ENCODE assay signal across 21 cellular contexts in genomic region chr5:169185626-169186025, GRCh38.
A peak's percentile ranks its signal among the peaks of the same experiment; 100 is the strongest.
DNase-seq lines count a peak whose midpoint lies in the region; TF ChIP-seq lines count a peak whose summit lies in the region.
"Had no signal": no experiment of that assay in that cellular context is flagged by ENCODE, and none has a peak within 500 bp of the region (broad histone marks: within the 10 kb centered on the region; RNA-seq: fewer than 3 reads in every experiment).

No MANE protein-coding gene starts in this region.

- no peaks in the 10 kb centered on the region for H3K9me3 Mint-ChIP-seq in Caco-2 (ENCODE audit: unreplicated experiment)
- H3K9me3 Mint-ChIP-seq: CD4-positive, CD25-positive, alpha-beta regulatory T cell; GM23338 had no signal

- H3K27ac ChIP-seq in GM23248 (no peak overlapping the region), parathyroid adenoma (no peak overlapping the region), mammary epithelial cell (ENCODE audit: insufficient read depth, low read depth, low read length) (no peak overlapping the region)
- H3K27ac ChIP-seq: PC-9, RWPE1, SJCRH30 had no signal

- dilution Hi-C loops in mammary epithelial cell (cut with HindIII; ENCODE audit: low sequenced_read_pairs): no loop called here

- H4K20me1 ChIP-seq in GM23248 (ENCODE audit: insufficient read depth): no peaks in the 10 kb centered on the region
- H4K20me1 ChIP-seq in mammary epithelial cell (ENCODE audit: insufficient read depth, low read length): no peaks in the 10 kb centered on the region

- H3K4me3 Mint-ChIP-seq in Caco-2 (ENCODE audit: unreplicated experiment): no peak overlapping the region
- H3K4me3 Mint-ChIP-seq: CD4-positive, CD25-positive, alpha-beta regulatory T cell; GM23338 had no signal

- H3K4me1 Mint-ChIP-seq in Caco-2 (ENCODE audit: low read depth, unreplicated experiment): peaks cover 13% of the 10 kb centered on the region
- H3K4me1 Mint-ChIP-seq: CD4-positive, CD25-positive, alpha-beta regulatory T cell had no signal

- in situ Hi-C loops in GM23248 (cut with MboI): no loop called here
- in situ Hi-C loops in mammary epithelial cell (cut with MboI; ENCODE audit: low sequenced_read_pairs in 2 of 2): no loop called here

- TF ChIP-seq CTCF in Caco-2 (IDR thresholded peaks at IDR 0.05; ENCODE audit: insufficient read depth in 1 of 2, low read depth in 1 of 2, low read length in 1 of 2, severe bottlenecking in 1 of 2, unreplicated experiment in 1 of 2) (no peak), parathyroid adenoma (IDR thresholded peaks at IDR 0.05) (no peak), mammary epithelial cell (conservative IDR thresholded peaks at IDR 0.05 in 1 of 2, IDR thresholded peaks at IDR 0.05 in 1 of 2; ENCODE audit: extremely low read depth in 1 of 2, insufficient read depth in 1 of 2, low read depth in 1 of 2, low read length in 2 of 2) (no peak)

- H3F3A ChIP-seq in GM23248 (ENCODE audit: insufficient read depth): peaks cover 26% of the 10 kb centered on the region

- H3K9me2 ChIP-seq in GM23248 (ENCODE audit: insufficient read depth): no peaks in the 10 kb centered on the region

- H2AFZ ChIP-seq in GM23248 (no peak overlapping the region), parathyroid adenoma (no peak overlapping the region), mammary epithelial cell (ENCODE audit: low read depth, low read length) (no peak overlapping the region)
- H2AFZ ChIP-seq: GM23338, PC-9 had no signal

- H3K9ac ChIP-seq in GM23248 (no peak overlapping the region), parathyroid adenoma (no peak overlapping the region), mammary epithelial cell (ENCODE audit: insufficient read depth, low read length) (no peak overlapping the region)

- H3K79me2 ChIP-seq in GM23248 (ENCODE audit: insufficient read depth): 0 out of 2 replicates have a peak, but pooled peaks cover 19% of the 10 kb centered on the region
- peaks cover 56% of the 10 kb centered on the region for H3K79me2 ChIP-seq in parathyroid adenoma
- H3K79me2 ChIP-seq in mammary epithelial cell (ENCODE audit: insufficient read depth, low read length): no peaks in the 10 kb centered on the region

- H3K4me3 ChIP-seq in Caco-2 (ENCODE audit: low read depth, low read length) (no peak overlapping the region), GM23248 (no peak overlapping the region), parathyroid adenoma (ENCODE audit: low read depth, low read length) (no peak overlapping the region), mammary epithelial cell (replicated peaks in 1 of 3; ENCODE audit: insufficient read depth in 1 of 3, low read depth in 2 of 3, low read length in 3 of 3) (no peak overlapping the region)
- H3K4me3 ChIP-seq: GM12878, GM23338, PC-9, SJCRH30 had no signal

- H3K36me3 ChIP-seq in Caco-2 (ENCODE audit: control insufficient read depth, insufficient read depth, low read length) (no peaks in the 10 kb centered on the region), GM23248 (ENCODE audit: low read depth) (no peaks in the 10 kb centered on the region), parathyroid adenoma (ENCODE audit: control insufficient read depth, insufficient read depth, low read length) (no peaks in the 10 kb centered on the region), mammary epithelial cell (ENCODE audit: insufficient read depth, low read length) (no peaks in the 10 kb centered on the region)
- H3K36me3 ChIP-seq: BE2C, SJCRH30 had no signal

- POLR2A ChIA-PET in Caco-2 (lab: Charles Lee): interaction anchor here (1.1 kb wide), 1 partner anchor 33 kb away, joined by 3 read pairs; no protein-coding TSS in a partner anchor

- H3K4me2 ChIP-seq in GM23248 (ENCODE audit: unreplicated experiment) (no peak overlapping the region), parathyroid adenoma (ENCODE audit: low read length) (peak overlapping the region; percentile 11), mammary epithelial cell (ENCODE audit: insufficient read depth, low read depth, low read length) (no peak overlapping the region)
- H3K4me2 ChIP-seq: GM23338, PC-9 had no signal

- CTCF ChIA-PET in Caco-2 (lab: Charles Lee) (interaction anchor here (0.8 kb wide), 1 partner anchor 38 kb away, joined by 4 read pairs; no protein-coding TSS in a partner anchor), mammary epithelial cell (lab: Charles Lee; ENCODE audit: low non-redundant PET) (no interaction called here)

- intact Hi-C loops in Caco-2 (cut with micrococcal nuclease; ENCODE audit: unreplicated experiment): loop anchor here (1.0 to 2.0 kb wide), 2 partner anchors 34 to 87 kb away; no protein-coding TSS in a partner anchor
- intact Hi-C loops in mammary epithelial cell (cut with micrococcal nuclease): no loop called here

- 70 to 74% methylated on average over 3 of the region's 3 CpGs for WGBS in GM23248 (ENCODE audit: low coverage in 1 of 2, low lambda C conversion rate in 2 of 2, missing lambda C conversion rate in 2 of 2), 2 experiments
- WGBS in mammary epithelial cell (ENCODE audit: low coverage, missing lambda C conversion rate): 100% methylated on average over 3 of the region's 3 CpGs

- H3K4me1 ChIP-seq in Caco-2 (peaks cover 17% of the 10 kb centered on the region), GM23248 (ENCODE audit: insufficient read depth) (peaks cover 40% of the 10 kb centered on the region), parathyroid adenoma (peaks cover 18% of the 10 kb centered on the region), mammary epithelial cell (ENCODE audit: insufficient read depth, low read length) (peaks cover 19% of the 10 kb centered on the region)
- H3K4me1 ChIP-seq: SJCRH30 had no signal

- peak overlapping the region; percentile 85 for H3K27ac Mint-ChIP-seq in Caco-2 (ENCODE audit: unreplicated experiment)
- H3K27ac Mint-ChIP-seq: CD4-positive, CD25-positive, alpha-beta regulatory T cell; GM23338 had no signal

- DNase-seq in Caco-2 (peak in 1 of 2 experiments; percentile 19), GM23248 (peak; percentile 43), fibroblast of gingiva (ENCODE audit: low read depth) (peak; percentile 17), NK-92 (lab: John Stamatoyannopoulos, UW; ENCODE audit: unreplicated experiment) (no peak), mammary epithelial cell (no peak)
- DNase-seq in activated T-cell treated with anti-CD3 and anti-CD28 coated beads, Interleukin-2, amount 50 U/mL, for 1 hour: no peak
- DNase-seq: BE2C; CD4-positive, CD25-positive, alpha-beta regulatory T cell; COR-L47; GF-D8; NCI-H1092 treated with DMSO at 0.1 percent for 48 hours; NCI-H2081; NCI-H524; NCI-H82; PC-9; SJCRH30; SW 1271 had no signal

- H3K36me3 Mint-ChIP-seq in Caco-2 (ENCODE audit: insufficient read depth, unreplicated experiment): no peaks in the 10 kb centered on the region
- H3K36me3 Mint-ChIP-seq: CD4-positive, CD25-positive, alpha-beta regulatory T cell had no signal

- H3K9me3 ChIP-seq in Caco-2: no peaks in the 10 kb centered on the region
- no peaks in the 10 kb centered on the region for H3K9me3 ChIP-seq in GM23248 (ENCODE audit: low read depth)
- H3K9me3 ChIP-seq in parathyroid adenoma (ENCODE audit: control insufficient read depth, low read length): no peaks in the 10 kb centered on the region
- no peaks in the 10 kb centered on the region for H3K9me3 ChIP-seq in mammary epithelial cell (replicated peaks; ENCODE audit: insufficient read depth, low read length)
- H3K9me3 ChIP-seq: BE2C, SJCRH30 had no signal

- no peaks in the 10 kb centered on the region for H3K27me3 ChIP-seq in Caco-2 (replicated peaks; ENCODE audit: control insufficient read depth, insufficient read depth, low read length)
- H3K27me3 ChIP-seq in GM23248 (replicated peaks; ENCODE audit: insufficient read depth): no peaks in the 10 kb centered on the region
- H3K27me3 ChIP-seq in parathyroid adenoma (ENCODE audit: control insufficient read depth, insufficient read depth, low read length): no peaks in the 10 kb centered on the region
- H3K27me3 ChIP-seq in mammary epithelial cell (ENCODE audit: insufficient read depth, low read length): no peaks in the 10 kb centered on the region
- H3K27me3 ChIP-seq: BE2C had no signal

- BruUV-seq in Caco-2 (replicated peaks; lab: Mats Ljungman, UMichigan) (no TSS peak), mammary epithelial cell (replicated peaks; lab: Mats Ljungman, UMichigan) (no TSS peak)

- no peaks in the 10 kb centered on the region for H3K27me3 Mint-ChIP-seq in Caco-2 (ENCODE audit: insufficient read depth, unreplicated experiment)

Comparison
In these comparisons a context has a peak if more than half of its experiments do, and no peak if none do; other contexts are left out.
1. DNase-seq: peak in GM23248 (single experiment) and fibroblast of gingiva (single experiment); none in NK-92 (single experiment), mammary epithelial cell (single experiment) and activated T-cell treated with anti-CD3 and anti-CD28 coated beads, Interleukin-2, amount 50 U/mL, for 1 hour (single experiment).